Comparison of ENCODE assay signal across 8 cellular contexts in genomic region chr2:112584134-112584890, GRCh38. TPM values are rescaled to one million over a fixed set of nuclear protein-coding genes. Genes with fewer than 3 reads are reported as not detected.
DNase-seq lines count a peak whose midpoint lies in the region; ATAC-seq and TF ChIP-seq lines count a peak whose summit lies in the region.

TSS of gene CHCHD5 (plus strand) at chr2:112584609. CDS start at chr2:112584648, 39 bp downstream.

- POLR2A ChIA-PET in activated CD4-positive, alpha-beta T cell treated with anti-CD3 and anti-CD28 coated beads for 36 hours (lab: Charles Lee) = interaction anchor here (0.8 to 1.3 kb wide), 2 partner anchors 44 to 102 kb away, joined by 3 read pairs; no protein-coding TSS in a partner anchor

- no peaks in the 10 kb centered on the region for H3K27me3 ChIP-seq in kidney epithelial cell (ENCODE audit: control insufficient read depth, insufficient read depth, low read length)

- CTCF ChIA-PET in activated CD4-positive, alpha-beta T cell treated with anti-CD3 and anti-CD28 coated beads for 36 hours (lab: Charles Lee) = interaction anchor here (0.5 to 2.1 kb wide), 15 partner anchors 9 to 1267 kb away, joined by 3 to 6 read pairs (median 4); no protein-coding TSS in a partner anchor

- peaks cover 28% of the 10 kb centered on the region for H3K4me1 Mint-ChIP-seq in activated CD4-positive, alpha-beta T cell treated with anti-CD3 and anti-CD28 coated beads for 36 hours
- H3K4me1 Mint-ChIP-seq in chondrocyte (ENCODE audit: low read depth) = peaks cover 35% of the 10 kb centered on the region

- peak; percentile 60 for TF ChIP-seq CTCF in chondrocyte (IDR thresholded peaks at IDR 0.05)
- peak; percentile 18 for TF ChIP-seq CTCF in kidney epithelial cell (IDR thresholded peaks at IDR 0.05; ENCODE audit: insufficient read depth, low read length, poor library complexity, severe bottlenecking)

- peak within 1 kb of the TSS; percentile 66 for H3K4me3 ChIP-seq in kidney epithelial cell (ENCODE audit: low read depth, low read length)

- peak; percentile 85 for ATAC-seq in HG03378 (IDR thresholded peaks at IDR 0.05; ENCODE audit: unreplicated experiment)
- ATAC-seq in activated CD4-positive, alpha-beta T cell treated with anti-CD3 and anti-CD28 coated beads for 36 hours = peak; percentile 89

- intact Hi-C loops in activated CD4-positive, alpha-beta T cell treated with anti-CD3 and anti-CD28 coated beads for 36 hours (cut with DNase I, micrococcal nuclease) = loop anchor here (1.0 to 5.0 kb wide), 12 partner anchors 42 to 700 kb away; partner anchors contain the start of genes POLR1B (in 2 of the 2), SLC20A1 (in 2 of the 2), ANAPC1 (in 1 of the 2) and CKAP2L (in 1 of the 2)

- peak within 1 kb of the TSS; percentile 93 for H3K27ac Mint-ChIP-seq in activated CD4-positive, alpha-beta T cell treated with anti-CD3 and anti-CD28 coated beads for 36 hours
- H3K27ac Mint-ChIP-seq in chondrocyte (ENCODE audit: unreplicated experiment) = peak within 1 kb of the TSS; percentile 99

- peak; percentile 80 for TF ChIP-seq POLR2A in GM19099 (IDR thresholded peaks at IDR 0.05; ENCODE audit: extremely low read depth, insufficient read length, low read depth)

- DNase-seq in AG20443 (ENCODE audit: low spot score) (peak; percentile 94), NCI-H510A treated with DMSO at 0.1 percent for 48 hours (lab: John Stamatoyannopoulos, UW) (peak; percentile 93), chondrocyte (ENCODE audit: low spot score) (peak; percentile 98), kidney epithelial cell (ENCODE audit: low read depth) (peak; percentile 82)
- peak; percentile 96 for DNase-seq in activated CD4-positive, alpha-beta T cell treated with anti-CD3 and anti-CD28 coated beads for 36 hours
- peak; percentile 96 for DNase-seq in stimulated activated CD4-positive, alpha-beta T cell treated with anti-CD3 and anti-CD28 coated beads, Interleukin-15, amount 100 ng/mL, for 24 hours

- peak within 1 kb of the TSS; percentile 95 for H3K4me3 Mint-ChIP-seq in activated CD4-positive, alpha-beta T cell treated with anti-CD3 and anti-CD28 coated beads for 36 hours
- peak within 1 kb of the TSS; percentile 85 for H3K4me3 Mint-ChIP-seq in chondrocyte (ENCODE audit: unreplicated experiment)

- peaks cover 22% of the 10 kb centered on the region for H3K36me3 Mint-ChIP-seq in activated CD4-positive, alpha-beta T cell treated with anti-CD3 and anti-CD28 coated beads for 36 hours (ENCODE audit: low read depth)
- peaks cover 8% of the 10 kb centered on the region for H3K36me3 Mint-ChIP-seq in chondrocyte (ENCODE audit: low read depth)

- no peaks in the 10 kb centered on the region for H3K9me3 Mint-ChIP-seq in activated CD4-positive, alpha-beta T cell treated with anti-CD3 and anti-CD28 coated beads for 36 hours (ENCODE audit: low read depth)
- no peaks in the 10 kb centered on the region for H3K9me3 Mint-ChIP-seq in chondrocyte (ENCODE audit: low read depth)

- H3K36me3 ChIP-seq in kidney epithelial cell (ENCODE audit: control insufficient read depth, insufficient read depth, low read length) = no peaks in the 10 kb centered on the region

- no peaks in the 10 kb centered on the region for H3K27me3 Mint-ChIP-seq in activated CD4-positive, alpha-beta T cell treated with anti-CD3 and anti-CD28 coated beads for 36 hours
- no peaks in the 10 kb centered on the region for H3K27me3 Mint-ChIP-seq in chondrocyte (ENCODE audit: low read depth)

RNA-seq across cellular contexts. Expression of gene CHCHD5, which starts in this region (rescaled TPM):
- 10 to 100 TPM; 34.4 to 37.0 TPM for total RNA-seq in activated CD4-positive, alpha-beta T cell treated with anti-CD3 and anti-CD28 coated beads for 36 hours
- total RNA-seq in chondrocyte = 16.9 to 22.7 TPM (median 22.4 TPM) in 3 replicates
- 33.5 and 36.5 TPM in 2 replicates for total RNA-seq in kidney epithelial cell

Comparison
In these comparisons a context has a peak if more than half of its experiments do, and no peak if none do; other contexts are left out.
1. Peak in every context shown above with its lines: DNase-seq, ATAC-seq and H3K4me3 ChIP-seq.